ENCODE assay signal across 19 cellular contexts in genomic region chr15:70329179-70329578, GRCh38.
DNase-seq lines count a peak whose midpoint lies in the region; ATAC-seq and TF ChIP-seq lines count a peak whose summit lies in the region.
"Had no signal": no experiment of that assay in that cellular context is flagged by ENCODE, and none has a peak within 500 bp of the region (broad histone marks: within the 10 kb centered on the region; RNA-seq: fewer than 3 reads in every experiment).

No MANE protein-coding gene starts in this region.

- H3K27ac ChIP-seq in BLaER1 (0 out of 2 replicates have a peak overlapping the region, but pooled peaks have one; percentile 47), coronary artery (no peak overlapping the region), osteoblast (ENCODE audit: low read depth, low read length) (no peak overlapping the region), tibial artery (peak overlapping the region; percentile 31 to 47)
- H3K27ac ChIP-seq: A549 had no signal

- H3K4me1 ChIP-seq in BLaER1 (peaks cover 36% of the 10 kb centered on the region), osteoblast (ENCODE audit: insufficient read depth, low read length) (peaks cover 27% of the 10 kb centered on the region), tibial artery (peaks cover 0 to 32% (median 21%) of the 10 kb centered on the region in 4 donors)

- H3K4me2 ChIP-seq in BLaER1 = peak overlapping the region; percentile 94
- peak overlapping the region; percentile 63 for H3K4me2 ChIP-seq in osteoblast (ENCODE audit: insufficient read depth, low read length)
- H3K4me2 ChIP-seq: A549, GM23338 had no signal

- ATAC-seq in HG02884 (IDR thresholded peaks at IDR 0.05; ENCODE audit: unreplicated experiment) = no peak
- ATAC-seq: A549, GM23338, K562 had no signal

- H3K79me2 ChIP-seq in osteoblast (ENCODE audit: insufficient read depth, low read length) = no peaks in the 10 kb centered on the region

- intact Hi-C loops in tibial artery (cut with DNase I; ENCODE audit: low total_unique reads) = loop anchor here (5.0 kb wide), 1 partner anchor 57 kb away; no protein-coding TSS in a partner anchor

- H3K36me3 ChIP-seq in BLaER1 = no peaks in the 10 kb centered on the region
- H3K36me3 ChIP-seq in osteoblast (ENCODE audit: insufficient read depth, low read length) = no peaks in the 10 kb centered on the region
- no peaks in the 10 kb centered on the region for H3K36me3 ChIP-seq in tibial artery

- DNase-seq in coronary artery (ENCODE audit: low spot score) (peak; percentile 70), osteoblast (ENCODE audit: insufficient read length, low spot score, missing footprints) (no peak), tibial artery (peak in 1 of 2 donors; percentile 59), midbrain (lab: John Stamatoyannopoulos, UW) (no peak), NCI-H748 treated with DMSO at 0.1 percent for 48 hours (lab: John Stamatoyannopoulos, UW) (no peak), NCI-H748 (lab: John Stamatoyannopoulos, UW; ENCODE audit: unreplicated experiment) (no peak)
- DNase-seq: CD4-positive, CD25-positive, alpha-beta regulatory T cell; DMS53; NCI-H1436; NCI-H2029; NCI-H2171 treated with DMSO at 0.1 percent for 48 hours; NCI-H446 treated with DMSO at 0.1 percent for 48 hours; NCI-H774; RPMI8226 had no signal

- H3K4me3 ChIP-seq in BLaER1 (no peak overlapping the region; the same call in 1 of the 2 replicates), coronary artery (no peak overlapping the region), osteoblast (ENCODE audit: insufficient read depth, low read length) (no peak overlapping the region), tibial artery (no peak overlapping the region)
- H3K4me3 ChIP-seq: A549, GM23338, K562 had no signal

- H3K27me3 ChIP-seq in BLaER1 = peaks cover 16% of the 10 kb centered on the region; the same call in 1 of the 2 replicates
- H3K27me3 ChIP-seq in osteoblast (ENCODE audit: insufficient read depth, low read length) = peaks cover 3% of the 10 kb centered on the region
- H3K27me3 ChIP-seq in tibial artery = no peaks in the 10 kb centered on the region

- TF ChIP-seq CTCF in coronary artery (IDR thresholded peaks at IDR 0.05) (no peak), osteoblast (IDR thresholded peaks at IDR 0.05; ENCODE audit: extremely low read depth, low read depth, low read length) (no peak), tibial artery (IDR thresholded peaks at IDR 0.05) (no peak)

- no peak overlapping the region for H2AFZ ChIP-seq in osteoblast (ENCODE audit: low read length)

- peaks cover 31% of the 10 kb centered on the region for H4K20me1 ChIP-seq in BLaER1
- no peaks in the 10 kb centered on the region for H4K20me1 ChIP-seq in osteoblast (ENCODE audit: insufficient read depth, low read length)

- peaks cover 15% of the 10 kb centered on the region for H3K9me3 ChIP-seq in BLaER1
- no peaks in the 10 kb centered on the region for H3K9me3 ChIP-seq in osteoblast (ENCODE audit: low read depth, low read length)
- no peaks in the 10 kb centered on the region for H3K9me3 ChIP-seq in tibial artery

- H3K9ac ChIP-seq in BLaER1 = no peak overlapping the region

Comparison
In these comparisons a context has a peak if more than half of its experiments do, and no peak if none do; other contexts are left out.
1. H3K27ac ChIP-seq: peak in BLaER1 (single experiment) and tibial artery (2 of 2); none in coronary artery (0 of 2) and osteoblast (single experiment).